In the genomic region with DNA sequence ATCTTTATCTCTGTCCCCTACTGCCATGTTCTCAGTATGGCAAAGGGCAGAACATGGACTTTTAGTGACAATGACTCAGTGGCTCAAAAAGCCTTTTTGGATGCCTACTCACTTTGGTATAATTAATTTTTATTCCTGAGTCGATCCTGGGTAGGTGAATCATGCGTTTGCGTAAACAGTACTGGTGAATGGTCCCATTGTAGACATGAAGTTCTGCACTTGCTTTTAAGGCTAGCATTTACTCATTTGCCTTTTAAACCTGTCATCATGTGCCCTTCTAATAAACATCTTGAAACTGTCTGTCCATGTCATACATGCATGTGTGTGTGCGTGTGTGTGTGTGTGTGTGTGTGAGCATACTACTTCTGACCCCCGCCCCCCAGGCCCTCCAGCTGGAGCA, we compare ENCODE assay signal across 1 cellular context.
TF ChIP-seq lines count a peak whose summit lies in the region.

No MANE protein-coding gene starts in this region.

TF ChIP-seq in IMR-90, 13 proteins besides CTCF, POLR2A, EP300 and RAD21 (continued from another document):
- TF ChIP-seq MAFK (IDR thresholded peaks at IDR 0.05; ENCODE audit: low read depth, low read length), result no peak
- no peak for TF ChIP-seq RFX5 (IDR thresholded peaks at IDR 0.05; ENCODE audit: low read depth, low read length)
- no peak for TF ChIP-seq MXI1 (IDR thresholded peaks at IDR 0.05; ENCODE audit: borderline replicate concordance, low read depth, low read length)
- TF ChIP-seq MAZ (IDR thresholded peaks at IDR 0.05; ENCODE audit: borderline replicate concordance, low read depth, low read length), result no peak
- peak; percentile 44 for TF ChIP-seq RCOR1 (IDR thresholded peaks at IDR 0.05; ENCODE audit: insufficient replicate concordance, low read length)
- TF ChIP-seq FOS (IDR thresholded peaks at IDR 0.05; ENCODE audit: low read depth, low read length), result peak; percentile 71
- TF ChIP-seq, protein P1, sequence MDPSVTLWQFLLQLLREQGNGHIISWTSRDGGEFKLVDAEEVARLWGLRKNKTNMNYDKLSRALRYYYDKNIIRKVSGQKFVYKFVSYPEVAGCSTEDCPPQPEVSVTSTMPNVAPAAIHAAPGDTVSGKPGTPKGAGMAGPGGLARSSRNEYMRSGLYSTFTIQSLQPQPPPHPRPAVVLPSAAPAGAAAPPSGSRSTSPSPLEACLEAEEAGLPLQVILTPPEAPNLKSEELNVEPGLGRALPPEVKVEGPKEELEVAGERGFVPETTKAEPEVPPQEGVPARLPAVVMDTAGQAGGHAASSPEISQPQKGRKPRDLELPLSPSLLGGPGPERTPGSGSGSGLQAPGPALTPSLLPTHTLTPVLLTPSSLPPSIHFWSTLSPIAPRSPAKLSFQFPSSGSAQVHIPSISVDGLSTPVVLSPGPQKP (IDR thresholded peaks at IDR 0.05; ENCODE audit: borderline replicate concordance, low read depth, low read length), result no peak
- TF ChIP-seq, protein P2, sequence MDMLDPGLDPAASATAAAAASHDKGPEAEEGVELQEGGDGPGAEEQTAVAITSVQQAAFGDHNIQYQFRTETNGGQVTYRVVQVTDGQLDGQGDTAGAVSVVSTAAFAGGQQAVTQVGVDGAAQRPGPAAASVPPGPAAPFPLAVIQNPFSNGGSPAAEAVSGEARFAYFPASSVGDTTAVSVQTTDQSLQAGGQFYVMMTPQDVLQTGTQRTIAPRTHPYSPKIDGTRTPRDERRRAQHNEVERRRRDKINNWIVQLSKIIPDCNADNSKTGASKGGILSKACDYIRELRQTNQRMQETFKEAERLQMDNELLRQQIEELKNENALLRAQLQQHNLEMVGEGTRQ (IDR thresholded peaks at IDR 0.05; ENCODE audit: low read depth, low read length), result 0 out of 2 replicates have a peak, but pooled peaks have one; percentile 38
- peak; percentile 76 for TF ChIP-seq CEBPB (IDR thresholded peaks at IDR 0.05; ENCODE audit: low read depth, low read length)
- peak; percentile 52 for TF ChIP-seq BHLHE40 (IDR thresholded peaks at IDR 0.05; ENCODE audit: low read depth, low read length)
